ENCODE assay signal across 1 cellular context in the genomic region with DNA sequence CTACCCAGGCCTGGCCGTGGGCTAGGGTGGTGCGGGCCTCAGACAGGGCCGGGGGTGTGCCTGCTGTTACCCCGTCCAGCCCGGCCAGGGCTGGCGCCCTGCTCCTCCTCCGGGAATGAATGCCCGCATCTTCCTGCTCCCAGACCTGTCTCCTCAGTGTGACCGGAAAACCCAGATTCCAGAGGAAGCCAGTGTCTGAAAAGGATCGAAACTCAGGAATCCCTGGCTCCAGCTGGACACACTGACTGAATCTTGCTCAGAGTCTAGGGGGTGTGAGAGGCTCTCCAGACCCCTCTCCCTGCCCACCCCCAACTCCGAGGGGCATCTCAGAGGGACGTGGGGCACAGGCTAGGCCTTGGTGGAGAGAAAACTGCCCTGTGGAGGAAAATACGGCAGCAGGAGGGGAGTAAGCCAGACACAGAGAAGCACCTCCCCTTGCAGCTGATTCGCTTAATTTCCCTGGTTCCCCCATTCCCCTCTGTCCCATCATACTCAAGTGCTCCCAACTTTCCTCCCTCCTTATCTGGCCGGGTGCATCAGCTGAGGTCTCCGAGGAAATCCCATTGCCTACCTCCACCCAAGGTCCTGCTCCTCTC.
TF ChIP-seq lines count a peak whose summit lies in the region.

No MANE protein-coding gene starts in this region.

TF ChIP-seq in HCT116, 20 proteins besides CTCF, POLR2A, EP300 and RAD21:
- TF ChIP-seq JUND (IDR thresholded peaks at IDR 0.05) (no peak), ZFX (IDR thresholded peaks at IDR 0.05) (no peak), REST (IDR thresholded peaks at IDR 0.05; ENCODE audit: low read depth) (no peak), POLR2AphosphoS5 (IDR thresholded peaks at IDR 0.05; ENCODE audit: low read depth, low read length) (no peak), EGR1 (IDR thresholded peaks at IDR 0.05; ENCODE audit: low read depth) (no peak), TCF7L2 (IDR thresholded peaks at IDR 0.05; ENCODE audit: borderline replicate concordance, extremely low read depth, insufficient read depth, insufficient read length) (no peak), FOSL1 (IDR thresholded peaks at IDR 0.05; ENCODE audit: low read depth) (no peak), YY1 (IDR thresholded peaks at IDR 0.05; ENCODE audit: extremely low read depth, insufficient replicate concordance, low read depth, low read length) (no peak), MAX (IDR thresholded peaks at IDR 0.05) (no peak), EZH2phosphoT487 (IDR thresholded peaks at IDR 0.05; ENCODE audit: borderline replicate concordance) (no peak), SP1 (IDR thresholded peaks at IDR 0.05; ENCODE audit: low read depth) (no peak), SIN3A (IDR thresholded peaks at IDR 0.05; ENCODE audit: low read depth) (no peak), EZH2 (IDR thresholded peaks at IDR 0.05) (no peak)
